8 cellular contexts compared by ENCODE assay signal in genomic region chr17:68533887-68534700, GRCh38. TPM values are rescaled to one million over a fixed set of nuclear protein-coding genes. Genes with fewer than 3 reads are reported as not detected.
DNase-seq lines count a peak whose midpoint lies in the region; ATAC-seq, FAIRE-seq and TF ChIP-seq lines count a peak whose summit lies in the region.

No MANE protein-coding gene starts in this region.

- TF ChIP-seq CTCF in AG09309 (IDR thresholded peaks at IDR 0.05; ENCODE audit: control insufficient read depth, insufficient read depth, low read depth, low read length, missing control alignments) (peak; percentile 37), HEK293 (tag by site-specific recombination; IDR thresholded peaks at IDR 0.05) (no peak), GM12878 (IDR thresholded peaks at IDR 0.05 in 2 of 3, conservative IDR thresholded peaks at IDR 0.05 in 1 of 3; ENCODE audit: control insufficient read depth in 2 of 3, extremely low read depth in 1 of 3, insufficient read depth in 1 of 3, low read depth in 3 of 3, low read length in 3 of 3) (peak in 2 of 3 experiments; percentile 20 to 23; a peak in 3 of 6 replicates), lower lobe of right lung (IDR thresholded peaks at IDR 0.05) (peak; percentile 41)

- RAD21 ChIA-PET in GM12878 (lab: Charles Lee; ENCODE audit: unreplicated experiment) = no interaction called here

- TF ChIP-seq EP300 in GM12878 (IDR thresholded peaks at IDR 0.05; ENCODE audit: borderline replicate concordance in 1 of 2, control insufficient read depth in 1 of 2, low read depth in 2 of 2, low read length in 2 of 2) = no peak

- H4K20me1 ChIP-seq in GM12878 (ENCODE audit: control insufficient read depth, insufficient read depth) = no peaks in the 10 kb centered on the region

- CTCF ChIA-PET in HEK293 (lab: Yijun Ruan, JAX) (interaction anchor here (0.6 to 1.8 kb wide), 13 partner anchors 13 to 230 kb away, joined by 3 to 23 read pairs (median 4); partner anchors contain the start of gene FAM20A), GM12878 (lab: Yijun Ruan, JAX) (interaction anchor here (0.7 to 1.6 kb wide), 12 partner anchors 9 to 715 kb away, joined by 3 to 12 read pairs (median 3); no protein-coding TSS in a partner anchor)

- H3K27ac ChIP-seq in HEK293 (ENCODE audit: extremely low read depth, low read depth, low read length) = no peak overlapping the region
- H3K27ac ChIP-seq in GM12878 (ENCODE audit: control insufficient read depth, insufficient read depth) = no peak overlapping the region
- H3K27ac ChIP-seq in lower lobe of right lung = no peak overlapping the region

- TF ChIP-seq RAD21 in GM12878 (IDR thresholded peaks at IDR 0.05; ENCODE audit: insufficient read depth, low read depth, low read length) = no peak

- in situ Hi-C loops in GM12878 (cut with MboI) = loop anchor here (10.0 kb wide), 1 partner anchor 711 kb away; no protein-coding TSS in a partner anchor

- intact Hi-C loops in GM12878 (cut with micrococcal nuclease; ENCODE audit: unreplicated experiment) = loop anchor here (5.0 kb wide), 1 partner anchor 698 kb away; no protein-coding TSS in a partner anchor
- intact Hi-C loops in lower lobe of right lung (cut with DNase I) = no loop called here

- WGBS in GM12878 (ENCODE audit: insufficient coverage, insufficient replicate concordance, low lambda C conversion rate, missing lambda C conversion rate) = 98% methylated on average over 6 of the region's 6 CpGs

- H3K9me3 ChIP-seq in HEK293 (ENCODE audit: control insufficient read depth, insufficient read depth, low read depth, low read length) = no peaks in the 10 kb centered on the region
- H3K9me3 ChIP-seq in GM12878 (replicated peaks; ENCODE audit: control insufficient read depth, insufficient read depth, low read length) = no peaks in the 10 kb centered on the region
- no peaks in the 10 kb centered on the region for H3K9me3 ChIP-seq in lower lobe of right lung

- TF ChIP-seq POLR2A in GM12878 (IDR thresholded peaks at IDR 0.05; ENCODE audit: low read depth, low read length) = no peak
- TF ChIP-seq POLR2A in H54 (IDR thresholded peaks at IDR 0.05; ENCODE audit: low read depth, low read length) = no peak

- no peak overlapping the region for H2AFZ ChIP-seq in GM12878 (ENCODE audit: control insufficient read depth, low read depth, low read length)

- no peaks in the 10 kb centered on the region for H3K27me3 ChIP-seq in GM12878 (replicated peaks in 1 of 2; ENCODE audit: control insufficient read depth in 2 of 2, insufficient read depth in 2 of 2, low read length in 1 of 2)
- H3K27me3 ChIP-seq in lower lobe of right lung (ENCODE audit: low read depth) = no peaks in the 10 kb centered on the region

- SMC1A ChIA-PET in GM12878 (lab: Charles Lee; ENCODE audit: uncharacterized antibody, unreplicated experiment) = interaction anchor here (1.0 to 1.5 kb wide), 6 partner anchors 10 to 713 kb away, joined by 3 to 6 read pairs (median 4); no protein-coding TSS in a partner anchor

- no peak overlapping the region for H3K4me2 ChIP-seq in GM12878 (ENCODE audit: control insufficient read depth, insufficient read depth)

- FAIRE-seq in GM12878 (lab: Jason Lieb, UNC) (no peak), H54 (lab: Jason Lieb, UNC) (no peak)

- no peak overlapping the region for H3K9ac ChIP-seq in GM12878 (ENCODE audit: control insufficient read depth, insufficient read depth, low read length)

- peaks cover 64 to 93% of the 10 kb centered on the region in 2 experiments for H3K36me3 ChIP-seq in HEK293 (ENCODE audit: control insufficient read depth in 2 of 2, insufficient read depth in 1 of 2, low read length in 2 of 2)
- peaks cover 13 to 41% of the 10 kb centered on the region in 2 experiments for H3K36me3 ChIP-seq in GM12878 (ENCODE audit: control insufficient read depth in 2 of 2, insufficient read depth in 2 of 2, low read length in 1 of 2)
- peaks cover 95% of the 10 kb centered on the region for H3K36me3 ChIP-seq in lower lobe of right lung

- BruUV-seq in GM12878 (replicated peaks; lab: Mats Ljungman, UMichigan) = no TSS peak

- no peak overlapping the region for H3K4me3 ChIP-seq in AG09309 (ENCODE audit: control insufficient read depth, low read depth, low read length)
- H3K4me3 ChIP-seq in HEK293 (ENCODE audit: low read depth, low read length) = no peak overlapping the region
- H3K4me3 ChIP-seq in GM12878 = no peak overlapping the region
- H3K4me3 ChIP-seq in lower lobe of right lung = no peak overlapping the region

- DNase-seq in AG09309 (ENCODE audit: low read depth) (peak; percentile 55), GM12878 (ENCODE audit: low read depth, low spot score) (no peak), lower lobe of right lung (no peak), H54 (ENCODE audit: insufficient read length, low spot score) (no peak), amygdala (lab: John Stamatoyannopoulos, UW) (no peak), pons (ENCODE audit: low spot score) (no peak)

- POLR2A ChIA-PET in HEK293 (lab: Yijun Ruan, JAX) (interaction anchor here (1.0 kb wide), 1 partner anchor 80 kb away, joined by 4 read pairs; no protein-coding TSS in a partner anchor), GM12878 (lab: Charles Lee) (interaction anchor here (0.6 kb wide), 1 partner anchor 254 kb away, joined by 3 read pairs; no protein-coding TSS in a partner anchor)

- no peaks in the 10 kb centered on the region for H3K4me1 ChIP-seq in HEK293 (ENCODE audit: control insufficient read depth, insufficient read depth, low read length)
- no peaks in the 10 kb centered on the region for H3K4me1 ChIP-seq in GM12878 (ENCODE audit: control insufficient read depth, insufficient read depth, low read length)
- peaks cover 15% of the 10 kb centered on the region for H3K4me1 ChIP-seq in lower lobe of right lung

- no peaks in the 10 kb centered on the region for H3K79me2 ChIP-seq in GM12878 (ENCODE audit: control insufficient read depth, insufficient read depth, low read length)

- ATAC-seq in GM12878 (no peak), lower lobe of right lung (peak in 1 of 2 donors; percentile 9), esophagus mucosa (no peak)

TF ChIP-seq in HEK293, 187 proteins besides CTCF, POLR2A, EP300 and RAD21:
- TF ChIP-seq ZNF654 (tag by site-specific recombination; IDR thresholded peaks at IDR 0.05; ENCODE audit: low read depth) (peak; percentile 27; the same call in 1 of the 2 replicates), ZNF433 (tag by site-specific recombination; IDR thresholded peaks at IDR 0.05; ENCODE audit: low read depth) (no peak)

TF ChIP-seq in GM12878, 131 proteins besides CTCF, POLR2A, EP300 and RAD21:
- peak; percentile 20; the same call in 1 of the 2 replicates for TF ChIP-seq SMC3 (IDR thresholded peaks at IDR 0.05; ENCODE audit: borderline replicate concordance, low read length)
- TF ChIP-seq, protein P1, sequence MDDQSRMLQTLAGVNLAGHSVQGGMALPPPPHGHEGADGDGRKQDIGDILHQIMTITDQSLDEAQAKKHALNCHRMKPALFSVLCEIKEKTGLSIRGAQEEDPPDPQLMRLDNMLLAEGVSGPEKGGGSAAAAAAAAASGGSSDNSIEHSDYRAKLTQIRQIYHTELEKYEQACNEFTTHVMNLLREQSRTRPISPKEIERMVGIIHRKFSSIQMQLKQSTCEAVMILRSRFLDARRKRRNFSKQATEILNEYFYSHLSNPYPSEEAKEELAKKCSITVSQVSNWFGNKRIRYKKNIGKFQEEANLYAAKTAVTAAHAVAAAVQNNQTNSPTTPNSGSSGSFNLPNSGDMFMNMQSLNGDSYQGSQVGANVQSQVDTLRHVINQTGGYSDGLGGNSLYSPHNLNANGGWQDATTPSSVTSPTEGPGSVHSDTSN (IDR thresholded peaks at IDR 0.05; ENCODE audit: insufficient replicate concordance, low read depth, low read length) = no peak

RNA-seq across cellular contexts. Expression of gene PRKAR1A, which starts 21.9 kb away (rescaled TPM):
- 213 and 214 TPM in 2 replicates for total RNA-seq in GM12878 (2013; cell fraction: nucleolus; rRNA removed)
- total RNA-seq in GM12878 (2014; rRNA removed) (91.0 and 130 TPM in 2 replicates), GM12878 (2014; rRNA removed; fragmentation: Illumina TruSeq; extraction: Trizol) (129 and 130 TPM in 2 replicates), GM12878 (2021) (164 and 167 TPM in 2 replicates), lower lobe of right lung (374 TPM), esophagus mucosa (149 TPM)
- polyA plus RNA-seq in GM12878 (2011; ENCODE audit: low read depth) = 57.5 TPM
- polyA plus RNA-seq in GM12878 (2011; rRNA removed) (196 and 292 TPM in 2 replicates), GM12878 (2014; fragmentation: Illumina TruSeq; extraction: Trizol) (120 and 143 TPM in 2 replicates), GM12878 (2014; fragmentation: Nextera tagmentation; extraction: Ambion mirVana) (10 to 100 TPM; 29.1 to 35.6 TPM), GM12878 (2014; rRNA removed) (111 and 112 TPM in 2 replicates), GM12878 (2016; fragmentation: Nextera tagmentation; extraction: Ambion mirVana) (100 to 1,000 TPM; 191 to 200 TPM)
- 114 and 138 TPM in 2 replicates for polyA plus RNA-seq in GM12878 (2011; cell fraction: cytosol; rRNA removed)
- polyA plus RNA-seq in GM12878 (2011; cell fraction: nucleus; rRNA removed) = 115 and 132 TPM in 2 replicates
- polyA plus RNA-seq in GM12878 (2012) = 89.6 and 124 TPM in 2 replicates
- polyA minus RNA-seq in GM12878 (2011; rRNA and poly(A)+ RNA removed) = 160 and 210 TPM in 2 replicates
- 143 and 148 TPM in 2 replicates for polyA minus RNA-seq in GM12878 (2011; cell fraction: cytosol; rRNA and poly(A)+ RNA removed)
- 135 and 198 TPM in 2 replicates for polyA minus RNA-seq in GM12878 (2011; cell fraction: nucleus; rRNA and poly(A)+ RNA removed)
